In the genomic region with DNA sequence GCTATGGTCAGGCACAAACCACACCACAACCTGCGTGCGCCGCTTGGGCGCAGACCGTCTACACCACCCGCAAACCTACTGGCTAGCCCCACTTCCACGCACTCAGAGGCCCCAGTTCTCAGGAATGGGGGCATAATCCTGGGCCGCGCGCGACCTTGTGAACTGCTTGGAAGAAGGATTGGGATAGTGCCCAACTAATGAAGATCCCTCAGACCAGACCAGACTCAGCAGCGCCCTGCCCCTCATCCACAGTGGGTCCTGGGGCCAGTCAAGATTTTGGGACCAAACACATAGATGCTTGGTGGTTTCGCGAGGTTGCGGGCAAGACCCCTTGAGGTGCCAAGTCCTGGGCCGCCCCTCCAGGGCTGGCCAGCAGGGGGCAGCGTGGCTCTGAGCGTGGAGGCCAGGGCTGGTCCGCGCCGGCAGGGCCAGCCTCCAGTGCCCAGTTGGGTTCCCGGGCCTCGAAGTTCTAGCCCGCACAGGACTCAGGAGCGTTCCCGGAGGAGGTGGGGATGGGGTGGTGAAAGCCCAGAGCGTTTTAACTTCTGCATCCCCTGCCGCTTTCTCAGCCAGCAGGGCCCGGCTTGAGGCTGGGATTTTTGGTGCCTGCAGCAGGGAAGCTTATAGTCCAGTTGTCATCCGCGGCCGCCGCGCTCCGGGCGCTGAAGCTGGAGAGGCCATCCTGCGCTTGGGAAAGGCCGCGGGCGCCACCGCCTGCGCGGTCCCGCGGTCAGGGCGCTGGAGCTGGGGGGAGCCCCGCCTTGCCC, we compare ENCODE assay signal across 1 cellular context.
TF ChIP-seq lines count a peak whose summit lies in the region.

No MANE protein-coding gene starts in this region.

TF ChIP-seq in HepG2, 621 proteins besides CTCF, POLR2A, EP300 and RAD21 (continued from another document):
- TF ChIP-seq, protein P1, sequence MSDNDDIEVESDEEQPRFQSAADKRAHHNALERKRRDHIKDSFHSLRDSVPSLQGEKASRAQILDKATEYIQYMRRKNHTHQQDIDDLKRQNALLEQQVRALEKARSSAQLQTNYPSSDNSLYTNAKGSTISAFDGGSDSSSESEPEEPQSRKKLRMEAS (IDR thresholded peaks at IDR 0.05) = peak; percentile 25; the same call in 1 of the 2 replicates
- TF ChIP-seq, protein P2, sequence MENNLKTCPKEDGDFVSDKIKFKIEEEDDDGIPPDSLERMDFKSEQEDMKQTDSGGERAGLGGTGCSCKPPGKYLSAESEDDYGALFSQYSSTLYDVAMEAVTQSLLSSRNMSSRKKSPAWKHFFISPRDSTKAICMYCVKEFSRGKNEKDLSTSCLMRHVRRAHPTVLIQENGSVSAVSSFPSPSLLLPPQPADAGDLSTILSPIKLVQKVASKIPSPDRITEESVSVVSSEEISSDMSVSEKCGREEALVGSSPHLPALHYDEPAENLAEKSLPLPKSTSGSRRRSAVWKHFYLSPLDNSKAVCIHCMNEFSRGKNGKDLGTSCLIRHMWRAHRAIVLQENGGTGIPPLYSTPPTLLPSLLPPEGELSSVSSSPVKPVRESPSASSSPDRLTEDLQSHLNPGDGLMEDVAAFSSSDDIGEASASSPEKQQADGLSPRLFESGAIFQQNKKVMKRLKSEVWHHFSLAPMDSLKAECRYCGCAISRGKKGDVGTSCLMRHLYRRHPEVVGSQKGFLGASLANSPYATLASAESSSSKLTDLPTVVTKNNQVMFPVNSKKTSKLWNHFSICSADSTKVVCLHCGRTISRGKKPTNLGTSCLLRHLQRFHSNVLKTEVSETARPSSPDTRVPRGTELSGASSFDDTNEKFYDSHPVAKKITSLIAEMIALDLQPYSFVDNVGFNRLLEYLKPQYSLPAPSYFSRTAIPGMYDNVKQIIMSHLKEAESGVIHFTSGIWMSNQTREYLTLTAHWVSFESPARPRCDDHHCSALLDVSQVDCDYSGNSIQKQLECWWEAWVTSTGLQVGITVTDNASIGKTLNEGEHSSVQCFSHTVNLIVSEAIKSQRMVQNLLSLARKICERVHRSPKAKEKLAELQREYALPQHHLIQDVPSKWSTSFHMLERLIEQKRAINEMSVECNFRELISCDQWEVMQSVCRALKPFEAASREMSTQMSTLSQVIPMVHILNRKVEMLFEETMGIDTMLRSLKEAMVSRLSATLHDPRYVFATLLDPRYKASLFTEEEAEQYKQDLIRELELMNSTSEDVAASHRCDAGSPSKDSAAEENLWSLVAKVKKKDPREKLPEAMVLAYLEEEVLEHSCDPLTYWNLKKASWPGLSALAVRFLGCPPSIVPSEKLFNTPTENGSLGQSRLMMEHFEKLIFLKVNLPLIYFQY (CRISPR knock-in tag; IDR thresholded peaks at IDR 0.05; ENCODE audit: borderline replicate concordance) = 0 out of 2 replicates have a peak, but pooled peaks have one; percentile 23
- TF ChIP-seq NFATC3 (CRISPR knock-in tag; IDR thresholded peaks at IDR 0.05) (0 out of 2 replicates have a peak, but pooled peaks have one; percentile 37), ZBTB25 (CRISPR knock-in tag; IDR thresholded peaks at IDR 0.05) (0 out of 2 replicates have a peak, but pooled peaks have one; percentile 26), PTBP1 (IDR thresholded peaks at IDR 0.05; ENCODE audit: low read depth, low read length, poor library complexity, severe bottlenecking) (no peak), ZNF563 (CRISPR knock-in tag; IDR thresholded peaks at IDR 0.05) (peak; percentile 22; the same call in 1 of the 2 replicates), ERF (CRISPR knock-in tag; IDR thresholded peaks at IDR 0.05) (0 out of 2 replicates have a peak, but pooled peaks have one; percentile 26), LCORL (IDR thresholded peaks at IDR 0.05) (no peak), LCORL (CRISPR knock-in tag; IDR thresholded peaks at IDR 0.05) (0 out of 2 replicates have a peak, but pooled peaks have one; percentile 31), ZNF10 (CRISPR knock-in tag; IDR thresholded peaks at IDR 0.05; ENCODE audit: borderline replicate concordance, low read depth) (no peak), NFE2L1 (CRISPR knock-in tag; IDR thresholded peaks at IDR 0.05; ENCODE audit: borderline replicate concordance) (0 out of 2 replicates have a peak, but pooled peaks have one; percentile 57), REPIN1 (CRISPR knock-in tag; IDR thresholded peaks at IDR 0.05; ENCODE audit: borderline replicate concordance, low read depth) (peak; percentile 72; the same call in 1 of the 2 replicates), ZFX (CRISPR knock-in tag; IDR thresholded peaks at IDR 0.05; ENCODE audit: low read depth) (peak; percentile 49; the same call in 1 of the 2 replicates), ZNF274 (CRISPR knock-in tag; IDR thresholded peaks at IDR 0.05) (0 out of 2 replicates have a peak, but pooled peaks have one; percentile 25)
- TF ChIP-seq, protein P3, sequence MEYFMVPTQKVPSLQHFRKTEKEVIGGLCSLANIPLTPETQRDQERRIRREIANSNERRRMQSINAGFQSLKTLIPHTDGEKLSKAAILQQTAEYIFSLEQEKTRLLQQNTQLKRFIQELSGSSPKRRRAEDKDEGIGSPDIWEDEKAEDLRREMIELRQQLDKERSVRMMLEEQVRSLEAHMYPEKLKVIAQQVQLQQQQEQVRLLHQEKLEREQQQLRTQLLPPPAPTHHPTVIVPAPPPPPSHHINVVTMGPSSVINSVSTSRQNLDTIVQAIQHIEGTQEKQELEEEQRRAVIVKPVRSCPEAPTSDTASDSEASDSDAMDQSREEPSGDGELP (IDR thresholded peaks at IDR 0.05; ENCODE audit: borderline replicate concordance, low read depth) = no peak
